ENCODE assay signal across 8 cellular contexts in the genomic region with DNA sequence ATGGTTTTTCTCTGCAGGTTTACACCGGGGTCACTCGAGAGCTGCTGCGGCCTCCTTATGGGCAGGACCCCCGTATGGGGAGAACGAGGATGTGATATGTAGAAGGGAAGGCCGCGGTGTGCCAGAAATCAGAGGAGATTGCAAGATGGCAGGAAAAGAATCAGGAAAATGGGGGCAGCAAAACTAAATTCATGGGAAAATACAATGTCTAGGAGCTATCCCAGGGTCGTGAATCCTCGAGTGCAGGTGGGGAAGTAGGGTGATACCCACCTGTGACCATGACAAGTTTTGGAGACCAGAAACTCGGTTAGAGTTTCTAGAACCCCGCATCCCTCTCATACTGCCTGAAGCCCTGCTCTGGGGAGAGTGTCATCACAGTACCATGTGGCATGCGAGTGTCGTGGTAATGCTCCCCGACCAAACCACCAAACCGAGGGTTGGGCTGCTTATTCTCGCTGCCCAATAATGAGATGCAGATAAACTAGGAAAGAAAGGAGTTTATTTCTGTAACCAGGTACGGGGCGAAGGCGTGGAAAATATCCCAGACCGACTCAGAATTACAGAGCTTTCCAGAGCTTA. TPM values are rescaled to one million over a fixed set of nuclear protein-coding genes. Genes with fewer than 3 reads are reported as not detected.
A peak's percentile ranks its signal among the peaks of the same experiment; 100 is the strongest.
DNase-seq lines count a peak whose midpoint lies in the region; ATAC-seq and TF ChIP-seq lines count a peak whose summit lies in the region.

No MANE protein-coding gene starts in this region.

- peak overlapping the region; percentile 97 for H3K4me3 Mint-ChIP-seq in activated naive CD4-positive, alpha-beta T cell treated with anti-CD3 and anti-CD28 coated beads for 36 hours

- TSS peak; percentile 61 for BruUV-seq in A673 (replicated peaks; lab: Mats Ljungman, UMichigan)

- peak; percentile 21 for ATAC-seq in GM19035 (IDR thresholded peaks at IDR 0.05; ENCODE audit: unreplicated experiment)

- H3K9me3 Mint-ChIP-seq in activated naive CD4-positive, alpha-beta T cell treated with anti-CD3 and anti-CD28 coated beads for 36 hours = no peaks in the 10 kb centered on the region

- TF ChIP-seq CTCF in A673 (conservative IDR thresholded peaks at IDR 0.05; ENCODE audit: low read depth, low read length) = no peak

- CTCF ChIA-PET in A673 (lab: Charles Lee) = no interaction called here
- CTCF ChIA-PET in activated naive CD4-positive, alpha-beta T cell treated with anti-CD3 and anti-CD28 coated beads for 36 hours (lab: Charles Lee) = interaction anchor here (0.8 to 1.0 kb wide), 2 partner anchors 46 to 50 kb away, joined by 3 read pairs; no protein-coding TSS in a partner anchor

- POLR2A ChIA-PET in A673 (lab: Charles Lee; ENCODE audit: low non-redundant PET) = no interaction called here

- H3K27me3 ChIP-seq in A673 (replicated peaks; ENCODE audit: insufficient read depth, low read depth, low read length, poor library complexity) (no peaks in the 10 kb centered on the region), iPS DF 6.9 (ENCODE audit: control insufficient read depth, insufficient read depth, low read length) (no peaks in the 10 kb centered on the region)

- peaks cover 33% of the 10 kb centered on the region for H3K36me3 Mint-ChIP-seq in activated naive CD4-positive, alpha-beta T cell treated with anti-CD3 and anti-CD28 coated beads for 36 hours (ENCODE audit: low read depth)

- H3K27me3 Mint-ChIP-seq in activated naive CD4-positive, alpha-beta T cell treated with anti-CD3 and anti-CD28 coated beads for 36 hours (ENCODE audit: low read depth) = no peaks in the 10 kb centered on the region

- no CpG with 5 or more reads among the region's 20 CpGs for WGBS in iPS DF 6.9 (ENCODE audit: insufficient coverage, insufficient read length)

- H3K27ac ChIP-seq in A673 (ENCODE audit: low read depth, low read length, poor library complexity, severe bottlenecking) = peak overlapping the region; percentile 96
- H3K27ac ChIP-seq in iPS DF 6.9 (ENCODE audit: low read length) = no peak overlapping the region

- peaks cover 26% of the 10 kb centered on the region for H3K36me3 ChIP-seq in A673 (ENCODE audit: insufficient read depth, low read length, poor library complexity, severe bottlenecking)
- H3K36me3 ChIP-seq in iPS DF 6.9 (ENCODE audit: control insufficient read depth, insufficient read depth, low read length) = peaks cover 8% of the 10 kb centered on the region; the same call in 1 of the 2 replicates

- peak; percentile 5 for DNase-seq in A673 (ENCODE audit: low spot score)
- peak; percentile 24 for DNase-seq in NCI-H69 (lab: John Stamatoyannopoulos, UW)
- peak; percentile 37 for DNase-seq in activated naive CD4-positive, alpha-beta T cell treated with anti-CD3 and anti-CD28 coated beads for 36 hours
- no peak for DNase-seq in iPS DF 6.9 (ENCODE audit: low read depth, low spot score)
- peak; percentile 15 to 27 for DNase-seq in stimulated activated CD4-positive, alpha-beta T cell treated with anti-CD3 and anti-CD28 coated beads, Interleukin-1b, Interleukin-23, amount 100 ng/mL, for 4 hours (ENCODE audit: low read depth in 2 of 2)
- DNase-seq in NCI-H1417 treated with DMSO at 0.1 percent for 48 hours (lab: John Stamatoyannopoulos, UW) = no peak
- no peak for DNase-seq in germinal center (ENCODE audit: low spot score)

- H3K4me1 Mint-ChIP-seq in activated naive CD4-positive, alpha-beta T cell treated with anti-CD3 and anti-CD28 coated beads for 36 hours (ENCODE audit: low read depth) = peaks cover 36% of the 10 kb centered on the region

- intact Hi-C loops in A673 (cut with micrococcal nuclease; ENCODE audit: unreplicated experiment) = no loop called here
- intact Hi-C loops in activated naive CD4-positive, alpha-beta T cell treated with anti-CD3 and anti-CD28 coated beads for 36 hours (cut with micrococcal nuclease) = loop anchor here (2.0 kb wide), 2 partner anchors 99 to 1853 kb away; no protein-coding TSS in a partner anchor

- H3K9me3 ChIP-seq in A673 (ENCODE audit: low read depth, low read length, poor library complexity, severe bottlenecking) = no peaks in the 10 kb centered on the region
- H3K9me3 ChIP-seq in iPS DF 6.9 (ENCODE audit: control insufficient read depth, insufficient read depth, low read length) = no peaks in the 10 kb centered on the region

- H3K4me3 ChIP-seq in A673 (ENCODE audit: low read depth, low read length, poor library complexity, severe bottlenecking) (peak overlapping the region; percentile 80), iPS DF 6.9 (ENCODE audit: low read length) (peak overlapping the region; percentile 98)

- H3K27ac Mint-ChIP-seq in activated naive CD4-positive, alpha-beta T cell treated with anti-CD3 and anti-CD28 coated beads for 36 hours = peak overlapping the region; percentile 98

- H3K4me1 ChIP-seq in A673 (ENCODE audit: insufficient read depth, low read length, poor library complexity, severe bottlenecking) (peaks cover 9% of the 10 kb centered on the region), iPS DF 6.9 (ENCODE audit: control insufficient read depth, insufficient read depth, low read length) (no peaks in the 10 kb centered on the region)

RNA-seq across cellular contexts. Expression of a gene that starts 0.8 kb away (rescaled TPM):
- total RNA-seq in A673 (2021) = 35.2 and 41.7 TPM in 2 replicates
- 10 to 100 TPM; 42.3 to 49.4 TPM for total RNA-seq in activated naive CD4-positive, alpha-beta T cell treated with anti-CD3 and anti-CD28 coated beads for 36 hours

RNA-seq across cellular contexts. Expression of a gene that starts 17.3 kb away (rescaled TPM):
- total RNA-seq in A673 (2021) = not detected in 2 replicates
- not detected for total RNA-seq in activated naive CD4-positive, alpha-beta T cell treated with anti-CD3 and anti-CD28 coated beads for 36 hours

RNA-seq across cellular contexts. Expression of a gene that starts 52.0 kb away (rescaled TPM):
- total RNA-seq in A673 (2021) = 39.9 and 41.6 TPM in 2 replicates
- total RNA-seq in activated naive CD4-positive, alpha-beta T cell treated with anti-CD3 and anti-CD28 coated beads for 36 hours = 10 to 100 TPM; 44.1 to 48.0 TPM

Comparison
In these comparisons a context has a peak if more than half of its experiments do, and no peak if none do; other contexts are left out.
1. DNase-seq: peak in A673 (single experiment), NCI-H69 (single experiment), activated naive CD4-positive, alpha-beta T cell treated with anti-CD3 and anti-CD28 coated beads for 36 hours (single experiment) and stimulated activated CD4-positive, alpha-beta T cell treated with anti-CD3 and anti-CD28 coated beads, Interleukin-1b, Interleukin-23, amount 100 ng/mL, for 4 hours (2 of 2); none in iPS DF 6.9 (single experiment), NCI-H1417 treated with DMSO at 0.1 percent for 48 hours (single experiment) and germinal center (single experiment).